ENCODE assay signal across 36 cellular contexts in genomic region chr2:153715218-153715617, GRCh38.
"Had no signal": no experiment of that assay in that cellular context is flagged by ENCODE, and none has a peak within 500 bp of the region (broad histone marks: within the 10 kb centered on the region; RNA-seq: fewer than 3 reads in every experiment).

No MANE protein-coding gene starts in this region.

- H3K27ac Mint-ChIP-seq: activated CD4-positive, alpha-beta memory T cell treated with anti-CD3 and anti-CD28 coated beads, Interleukin-2, amount 10 ng/mL, durations not matched to agents 7 days and 5 days; activated CD8-positive, alpha-beta memory T cell treated with anti-CD3 and anti-CD28 coated beads, Interleukin-2, amount 10 ng/mL, durations not matched to agents 7 days and 5 days; activated naive CD4-positive, alpha-beta T cell treated with anti-CD3 and anti-CD28 coated beads, Interleukin-2, amount 10 ng/mL, durations not matched to agents 7 days and 5 days; activated naive CD8-positive, alpha-beta T cell had no signal

- H3K36me3 ChIP-seq: brain microvascular endothelial cell, Peyer's patch had no signal

- H3K4me1 ChIP-seq: Peyer's patch had no signal

- H3K4me3 ChIP-seq: Peyer's patch had no signal

- DNase-seq: activated CD4-positive, alpha-beta memory T cell treated with anti-CD3 and anti-CD28 coated beads, Interleukin-2, amount 10 ng/mL, durations not matched to agents 7 days and 5 days; activated CD4-positive, alpha-beta T cell treated with anti-CD3 and anti-CD28 coated beads for 1 hour; activated CD4-positive, alpha-beta T cell treated with anti-CD3 and anti-CD28 coated beads for 48 hours; activated CD4-positive, CD25-positive, alpha-beta regulatory T cell; activated CD8-positive, alpha-beta memory T cell treated with anti-CD3 and anti-CD28 coated beads for 24 hours; activated CD8-positive, alpha-beta memory T cell treated with anti-CD3 and anti-CD28 coated beads, Interleukin-2, amount 10 ng/mL, durations not matched to agents 7 days and 5 days; activated CD8-positive, alpha-beta memory T cell treated with anti-CD3 and anti-CD28 coated beads, Interleukin-2, amount 50 U/mL, for 48 hours; activated effector memory CD4-positive, alpha-beta T cell treated with Interleukin-2 at 50 U/mL for 16 hours; activated naive CD4-positive, alpha-beta T cell treated with anti-CD3 and anti-CD28 coated beads, Interleukin-2, amount 10 ng/mL, durations not matched to agents 7 days and 5 days; activated T-cell treated with anti-CD3 and anti-CD28 coated beads, Interleukin-2, amount 50 U/mL, for 48 hours; amniotic stem cell; aorta; brain microvascular endothelial cell; central memory CD4-positive, alpha-beta T cell; MM.1S; NCI-H1092; NCI-H1436 treated with DMSO at 0.1 percent for 48 hours; NCI-H1694 treated with DMSO at 0.1 percent for 48 hours; NCI-H2029; NCI-H2171 treated with DMSO at 0.1 percent for 48 hours; NCI-H2227 treated with DMSO at 0.1 percent for 48 hours; NCI-H446; NCI-H510A treated with DMSO at 0.1 percent for 48 hours; NCI-H69; NK-92 treated with Interleukin-12 subunit alpha and Interleukin-12 subunit beta, amount 100 ng/mL, for 24 hours; PC-3; Peyer's patch; RPMI8226; SHP77 treated with DMSO at 0.1 percent for 48 hours; SW 1271; T-helper 1 cell; T-helper 2 cell; T-helper 9 cell had no signal

- H3K27ac ChIP-seq: brain microvascular endothelial cell, KMS-11, Peyer's patch, VCaP had no signal

- H3K27me3 Mint-ChIP-seq: activated CD4-positive, alpha-beta memory T cell treated with anti-CD3 and anti-CD28 coated beads, Interleukin-2, amount 10 ng/mL, durations not matched to agents 7 days and 5 days; activated CD8-positive, alpha-beta memory T cell treated with anti-CD3 and anti-CD28 coated beads, Interleukin-2, amount 10 ng/mL, durations not matched to agents 7 days and 5 days; activated naive CD4-positive, alpha-beta T cell treated with anti-CD3 and anti-CD28 coated beads, Interleukin-2, amount 10 ng/mL, durations not matched to agents 7 days and 5 days; activated naive CD8-positive, alpha-beta T cell had no signal

- H3K27me3 ChIP-seq: brain microvascular endothelial cell, Peyer's patch had no signal

- H3K4me3 Mint-ChIP-seq: activated CD4-positive, alpha-beta memory T cell treated with anti-CD3 and anti-CD28 coated beads, Interleukin-2, amount 10 ng/mL, durations not matched to agents 7 days and 5 days; activated CD8-positive, alpha-beta memory T cell treated with anti-CD3 and anti-CD28 coated beads, Interleukin-2, amount 10 ng/mL, durations not matched to agents 7 days and 5 days; activated naive CD4-positive, alpha-beta T cell treated with anti-CD3 and anti-CD28 coated beads, Interleukin-2, amount 10 ng/mL, durations not matched to agents 7 days and 5 days; activated naive CD8-positive, alpha-beta T cell had no signal

- ATAC-seq: activated CD8-positive, alpha-beta memory T cell treated with anti-CD3 and anti-CD28 coated beads, Interleukin-2, amount 10 ng/mL, durations not matched to agents 7 days and 5 days; PC-3 had no signal

- H3K9me3 ChIP-seq: Peyer's patch had no signal

- H3K4me1 Mint-ChIP-seq: activated CD4-positive, alpha-beta memory T cell treated with anti-CD3 and anti-CD28 coated beads, Interleukin-2, amount 10 ng/mL, durations not matched to agents 7 days and 5 days; activated CD8-positive, alpha-beta memory T cell treated with anti-CD3 and anti-CD28 coated beads, Interleukin-2, amount 10 ng/mL, durations not matched to agents 7 days and 5 days; activated naive CD4-positive, alpha-beta T cell treated with anti-CD3 and anti-CD28 coated beads, Interleukin-2, amount 10 ng/mL, durations not matched to agents 7 days and 5 days had no signal

- H3K36me3 Mint-ChIP-seq: activated CD8-positive, alpha-beta memory T cell treated with anti-CD3 and anti-CD28 coated beads, Interleukin-2, amount 10 ng/mL, durations not matched to agents 7 days and 5 days; activated naive CD4-positive, alpha-beta T cell treated with anti-CD3 and anti-CD28 coated beads, Interleukin-2, amount 10 ng/mL, durations not matched to agents 7 days and 5 days; activated naive CD8-positive, alpha-beta T cell had no signal
